12 cellular contexts compared by ENCODE assay signal in genomic region chr3:71056327-71056726, GRCh38.
DNase-seq lines count a peak whose midpoint lies in the region; ATAC-seq and TF ChIP-seq lines count a peak whose summit lies in the region.
"Had no signal": no experiment of that assay in that cellular context is flagged by ENCODE, and none has a peak within 500 bp of the region (broad histone marks: within the 10 kb centered on the region; RNA-seq: fewer than 3 reads in every experiment).

No MANE protein-coding gene starts in this region.

- no peak for ATAC-seq in CD4-positive, CD25-positive, alpha-beta regulatory T cell (ENCODE audit: low read depth in 2 of 2)

- intact Hi-C loops in prostate gland (cut with DNase I) = no loop called here

- H3K27me3 ChIP-seq in CD4-positive, CD25-positive, alpha-beta regulatory T cell (ENCODE audit: control insufficient read depth, insufficient read depth, low read length) = no peaks in the 10 kb centered on the region
- no peaks in the 10 kb centered on the region for H3K27me3 ChIP-seq in prostate gland (replicated peaks; ENCODE audit: insufficient read depth)
- H3K27me3 ChIP-seq: neural progenitor cell had no signal

- H3K27ac Mint-ChIP-seq in CD4-positive, CD25-positive, alpha-beta regulatory T cell = peak overlapping the region; percentile 88 to 96 (median 93)
- H3K27ac Mint-ChIP-seq: neural progenitor cell had no signal

- H3K4me1 ChIP-seq in CD4-positive, CD25-positive, alpha-beta regulatory T cell (ENCODE audit: control insufficient read depth, insufficient read depth, low read length, poor library complexity, severe bottlenecking) = peaks cover 98% of the 10 kb centered on the region
- peaks cover 30% of the 10 kb centered on the region for H3K4me1 ChIP-seq in prostate gland (replicated peaks)

- peaks cover 49 to 100% (median 89%) of the 10 kb centered on the region in 4 donors for H3K4me1 Mint-ChIP-seq in CD4-positive, CD25-positive, alpha-beta regulatory T cell

- peak overlapping the region; percentile 74 to 77 (median 75) for H3K4me3 Mint-ChIP-seq in CD4-positive, CD25-positive, alpha-beta regulatory T cell
- H3K4me3 Mint-ChIP-seq: neural progenitor cell had no signal

- peaks cover 23% of the 10 kb centered on the region for H3K36me3 ChIP-seq in CD4-positive, CD25-positive, alpha-beta regulatory T cell (ENCODE audit: control insufficient read depth, insufficient read depth, low read length)
- H3K36me3 ChIP-seq in prostate gland = no peaks in the 10 kb centered on the region
- H3K36me3 ChIP-seq: neural progenitor cell had no signal

- DNase-seq in CD4-positive, CD25-positive, alpha-beta regulatory T cell = no peak
- DNase-seq in NCI-H226 (peak; percentile 55), epithelial cell of prostate (ENCODE audit: low read depth, low spot score) (no peak), prostate gland (ENCODE audit: low spot score) (no peak), RPMI8226 (no peak), GM19240 (ENCODE audit: insufficient read length, low spot score) (no peak), NK-92 (lab: John Stamatoyannopoulos, UW; ENCODE audit: unreplicated experiment) (no peak), COR-L47 (lab: John Stamatoyannopoulos, UW) (no peak)
- DNase-seq: activated naive CD4-positive, alpha-beta T cell treated with Interleukin-2 at 50 U/mL for 16 hours; DMS153; T-helper 17 cell had no signal

- H3K9me3 ChIP-seq in CD4-positive, CD25-positive, alpha-beta regulatory T cell (ENCODE audit: control insufficient read depth in 2 of 2, low read length in 2 of 2) = no peaks in the 10 kb centered on the region
- no peaks in the 10 kb centered on the region for H3K9me3 ChIP-seq in prostate gland

- TF ChIP-seq POLR2A in prostate gland (IDR thresholded peaks at IDR 0.05) = no peak

- no peaks in the 10 kb centered on the region for H3K9me3 Mint-ChIP-seq in CD4-positive, CD25-positive, alpha-beta regulatory T cell
- H3K9me3 Mint-ChIP-seq: neural progenitor cell had no signal

- H3K36me3 Mint-ChIP-seq in CD4-positive, CD25-positive, alpha-beta regulatory T cell = peaks cover 42% of the 10 kb centered on the region
- H3K36me3 Mint-ChIP-seq: neural progenitor cell had no signal

- H3K27me3 Mint-ChIP-seq in CD4-positive, CD25-positive, alpha-beta regulatory T cell = no peaks in the 10 kb centered on the region
- H3K27me3 Mint-ChIP-seq: T-helper 17 cell had no signal

- H3K4me3 ChIP-seq in CD4-positive, CD25-positive, alpha-beta regulatory T cell (ENCODE audit: low read depth, low read length) = peak overlapping the region; percentile 99
- H3K4me3 ChIP-seq in prostate gland = no peak overlapping the region
- H3K4me3 ChIP-seq: neural progenitor cell had no signal

- H3K27ac ChIP-seq in CD4-positive, CD25-positive, alpha-beta regulatory T cell (ENCODE audit: insufficient read depth, low read length, poor library complexity, severe bottlenecking) = peak overlapping the region; percentile 96
- H3K27ac ChIP-seq in epithelial cell of prostate = peak overlapping the region; percentile 92
- H3K27ac ChIP-seq in prostate gland = peak overlapping the region; percentile 96 to 99
- H3K27ac ChIP-seq: neural progenitor cell had no signal

- 48% methylated on average over 5 of the region's 5 CpGs for WGBS in prostate gland

- TF ChIP-seq CTCF in prostate gland (IDR thresholded peaks at IDR 0.05) = no peak
